In the genomic region with DNA sequence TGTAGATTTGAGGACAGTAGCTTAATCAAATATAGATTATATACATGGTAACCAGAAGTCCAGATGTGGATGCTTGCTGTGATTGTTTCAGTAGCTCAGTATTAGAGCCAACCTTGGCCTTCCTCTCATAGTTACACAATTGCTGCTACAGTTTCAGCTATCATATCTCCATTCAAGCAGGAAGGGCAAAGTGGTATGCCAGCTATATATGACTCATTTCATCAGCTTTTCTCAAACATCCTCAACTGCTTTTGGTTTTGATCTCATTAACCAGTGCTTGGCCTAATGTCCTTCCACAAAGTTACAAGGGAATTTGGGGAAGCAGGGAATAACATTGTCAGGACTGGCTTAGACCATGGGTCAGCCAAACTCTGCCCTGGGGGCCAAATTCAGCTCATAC, we compare ENCODE assay signal across 9 cellular contexts.
DNase-seq lines count a peak whose midpoint lies in the region; ATAC-seq and TF ChIP-seq lines count a peak whose summit lies in the region.
"Had no signal": no experiment of that assay in that cellular context is flagged by ENCODE, and none has a peak within 500 bp of the region (broad histone marks: within the 10 kb centered on the region; RNA-seq: fewer than 3 reads in every experiment).

No MANE protein-coding gene starts in this region.

- TF ChIP-seq CTCF in BJ (IDR thresholded peaks at IDR 0.05; ENCODE audit: insufficient read depth, low read depth, low read length) = no peak
- TF ChIP-seq CTCF in hepatocyte (IDR thresholded peaks at IDR 0.05; ENCODE audit: poor library complexity) = no peak

- H2AFZ ChIP-seq in hepatocyte = no peak overlapping the region

- DNase-seq in BJ (ENCODE audit: low read depth) (peak; percentile 9), M059J (ENCODE audit: low read depth) (peak; percentile 84), foreskin melanocyte (peak; percentile 49), hepatocyte (ENCODE audit: low spot score) (no peak), NCI-H187 treated with DMSO at 0.1 percent for 48 hours (lab: John Stamatoyannopoulos, UW) (no peak)

- H3K4me2 ChIP-seq in hepatocyte = no peak overlapping the region

- H3K36me3 ChIP-seq in BJ (ENCODE audit: control insufficient read depth, insufficient read depth, low read length) (no peaks in the 10 kb centered on the region), hepatocyte (replicated peaks; ENCODE audit: insufficient read depth, low read depth) (no peaks in the 10 kb centered on the region)
- H3K36me3 ChIP-seq: vagina had no signal

- no peaks in the 10 kb centered on the region for H3K79me2 ChIP-seq in hepatocyte

- no peak overlapping the region for H3K4me3 ChIP-seq in BJ (ENCODE audit: low read depth, low read length)
- H3K4me3 ChIP-seq in hepatocyte = no peak overlapping the region
- H3K4me3 ChIP-seq: vagina had no signal

- H3K9me3 ChIP-seq in hepatocyte (ENCODE audit: low read depth) = no peaks in the 10 kb centered on the region
- H3K9me3 ChIP-seq: vagina had no signal

- CTCF ChIA-PET in BJ (lab: Yijun Ruan, JAX) = no interaction called here

- ATAC-seq in GM19467 (IDR thresholded peaks at IDR 0.05; ENCODE audit: unreplicated experiment) (peak; percentile 91), GM21717 (IDR thresholded peaks at IDR 0.05; ENCODE audit: unreplicated experiment) (no peak), GM19452 (IDR thresholded peaks at IDR 0.05; ENCODE audit: unreplicated experiment) (no peak)

- H3K9me2 ChIP-seq in hepatocyte (replicated peaks; ENCODE audit: insufficient read depth) = no peaks in the 10 kb centered on the region

- no peaks in the 10 kb centered on the region for H4K20me1 ChIP-seq in hepatocyte (ENCODE audit: insufficient read depth, poor library complexity, severe bottlenecking)

- POLR2A ChIA-PET in BJ (lab: Charles Lee) = interaction anchor here (0.6 kb wide), 1 partner anchor 60 kb away, joined by 4 read pairs; no protein-coding TSS in a partner anchor

- H3K27me3 ChIP-seq in BJ (ENCODE audit: control insufficient read depth, insufficient read depth, low read length) (no peaks in the 10 kb centered on the region), hepatocyte (no peaks in the 10 kb centered on the region)
- H3K27me3 ChIP-seq: vagina had no signal

- H3K27ac ChIP-seq in hepatocyte = no peak overlapping the region
- H3K27ac ChIP-seq: vagina had no signal

- H3K4me1 ChIP-seq in hepatocyte (ENCODE audit: insufficient read depth) = no peaks in the 10 kb centered on the region
- H3K4me1 ChIP-seq: vagina had no signal

Comparison
In these comparisons a context has a peak if more than half of its experiments do, and no peak if none do; other contexts are left out.
1. DNase-seq: peak in BJ (single experiment), M059J (single experiment) and foreskin melanocyte (single experiment); none in hepatocyte (single experiment) and NCI-H187 treated with DMSO at 0.1 percent for 48 hours (single experiment).